Comparison of ENCODE assay signal across 15 cellular contexts in genomic region chr17:67571478-67571877, GRCh38.
"Had no signal": no experiment of that assay in that cellular context is flagged by ENCODE, and none has a peak within 500 bp of the region (broad histone marks: within the 10 kb centered on the region; RNA-seq: fewer than 3 reads in every experiment).

No MANE protein-coding gene starts in this region.

- ATAC-seq: activated CD8-positive, alpha-beta T cell treated with anti-CD3 and anti-CD28 coated beads for 36 hours; stimulated activated naive CD8-positive, alpha-beta T cell treated with anti-CD3 and anti-CD28 coated beads, Interleukin-15, amount 100 ng/mL, for 72 hours had no signal

- H3K27me3 ChIP-seq: right atrium auricular region, upper lobe of left lung had no signal

- H3K9me3 ChIP-seq: esophagus squamous epithelium, left ventricle myocardium inferior, right atrium auricular region, upper lobe of left lung had no signal

- H3K4me3 ChIP-seq: esophagus squamous epithelium, left ventricle myocardium inferior, right atrium auricular region, upper lobe of left lung had no signal

- DNase-seq: activated CD4-positive, alpha-beta T cell treated with anti-CD3 and anti-CD28 coated beads for 4 hours; activated CD8-positive, alpha-beta memory T cell treated with anti-CD3 and anti-CD28 coated beads, Interleukin-2, amount 50 U/mL, for 48 hours; activated CD8-positive, alpha-beta T cell treated with anti-CD3 and anti-CD28 coated beads for 36 hours; activated naive CD4-positive, alpha-beta T cell treated with Interleukin-2 at 50 U/mL for 16 hours; esophagus squamous epithelium; glutamatergic neuron; left ventricle myocardium inferior; occipital lobe; stimulated activated CD4-positive, alpha-beta T cell treated with anti-CD3 and anti-CD28 coated beads, Interleukin-15, amount 100 ng/mL, for 24 hours; stimulated activated naive CD8-positive, alpha-beta T cell treated with anti-CD3 and anti-CD28 coated beads, Interleukin-15, amount 100 ng/mL, for 72 hours; upper lobe of left lung; WERI-Rb-1 had no signal

- H3K27ac Mint-ChIP-seq: activated CD8-positive, alpha-beta T cell treated with anti-CD3 and anti-CD28 coated beads for 36 hours; nephron; stimulated activated naive CD8-positive, alpha-beta T cell treated with anti-CD3 and anti-CD28 coated beads, Interleukin-15, amount 100 ng/mL, for 72 hours; T-helper 1 cell treated with Interleukin-12 subunit alpha and Interleukin-12 subunit beta and Interleukin-4 antibody, amounts not matched to agents 30 μg/mL and 1 μg/mL, for 36 hours had no signal

- H3K27ac ChIP-seq: esophagus squamous epithelium, left ventricle myocardium inferior, right atrium auricular region, upper lobe of left lung, WERI-Rb-1 had no signal

- H3K36me3 ChIP-seq: esophagus squamous epithelium, left ventricle myocardium inferior, right atrium auricular region, upper lobe of left lung, WERI-Rb-1 had no signal

- H3K4me1 ChIP-seq: left ventricle myocardium inferior, right atrium auricular region, upper lobe of left lung had no signal

- H3K9me3 Mint-ChIP-seq: activated CD8-positive, alpha-beta T cell treated with anti-CD3 and anti-CD28 coated beads for 36 hours; nephron; stimulated activated naive CD8-positive, alpha-beta T cell treated with anti-CD3 and anti-CD28 coated beads, Interleukin-15, amount 100 ng/mL, for 72 hours; T-helper 1 cell treated with Interleukin-12 subunit alpha and Interleukin-12 subunit beta and Interleukin-4 antibody, amounts not matched to agents 30 μg/mL and 1 μg/mL, for 36 hours had no signal

- H3K4me3 Mint-ChIP-seq: activated CD8-positive, alpha-beta T cell treated with anti-CD3 and anti-CD28 coated beads for 36 hours; nephron; stimulated activated naive CD8-positive, alpha-beta T cell treated with anti-CD3 and anti-CD28 coated beads, Interleukin-15, amount 100 ng/mL, for 72 hours; T-helper 1 cell treated with Interleukin-12 subunit alpha and Interleukin-12 subunit beta and Interleukin-4 antibody, amounts not matched to agents 30 μg/mL and 1 μg/mL, for 36 hours had no signal

- H3K4me1 Mint-ChIP-seq: nephron had no signal

- H3K27me3 Mint-ChIP-seq: activated CD8-positive, alpha-beta T cell treated with anti-CD3 and anti-CD28 coated beads for 36 hours; stimulated activated naive CD8-positive, alpha-beta T cell treated with anti-CD3 and anti-CD28 coated beads, Interleukin-15, amount 100 ng/mL, for 72 hours had no signal
